In genomic region chr2:9258953-9259399, GRCh38 we compare ENCODE assay signal across 13 cellular contexts. TPM values are rescaled to one million over a fixed set of nuclear protein-coding genes. Genes with fewer than 3 reads are reported as not detected.
A peak's percentile ranks its signal among the peaks of the same experiment; 100 is the strongest.
DNase-seq lines count a peak whose midpoint lies in the region; ATAC-seq and TF ChIP-seq lines count a peak whose summit lies in the region.
"Had no signal": no experiment of that assay in that cellular context is flagged by ENCODE, and none has a peak within 500 bp of the region (broad histone marks: within the 10 kb centered on the region; RNA-seq: fewer than 3 reads in every experiment).

No MANE protein-coding gene starts in this region.

- H4K8ac ChIP-seq in IMR-90 (ENCODE audit: low read depth in 2 of 2, low read length in 2 of 2) (peak overlapping the region; percentile 32 to 70; a peak in 3 of 4 replicates), mesenchymal stem cell (ENCODE audit: low read length) (peak overlapping the region; percentile 87)

- H3K4me2 ChIP-seq in IMR-90 (ENCODE audit: low read depth, low read length), result peak overlapping the region; percentile 73
- no peak overlapping the region for H3K4me2 ChIP-seq in mesenchymal stem cell (ENCODE audit: low read length, poor library complexity, severe bottlenecking)

- peaks cover 32% of the 10 kb centered on the region for H3K9me1 ChIP-seq in IMR-90 (ENCODE audit: insufficient read depth, low read length)

- H4K5ac ChIP-seq in IMR-90 (ENCODE audit: low read depth, low read length), result peak overlapping the region; percentile 56

- peak overlapping the region; percentile 48 to 88 for H2BK12ac ChIP-seq in mesenchymal stem cell (ENCODE audit: low read length in 2 of 2)

- no peak overlapping the region for H2BK20ac ChIP-seq in IMR-90 (ENCODE audit: low read depth, low read length)

- H3K4ac ChIP-seq in IMR-90 (ENCODE audit: low read depth, low read length), result peak overlapping the region; percentile 76
- H3K4ac ChIP-seq in mesenchymal stem cell (ENCODE audit: low read depth in 1 of 2, low read length in 2 of 2), result peak overlapping the region; percentile 76 to 95

- in situ Hi-C loops in IMR-90 (cut with MboI; ENCODE audit: low sequenced_read_pairs), result no loop called here
- in situ Hi-C loops in ACHN (cut with HindIII; ENCODE audit: low pct_ligation_motif_present, low pct_unique_long_range_greater_than_20kb, low sequenced_read_pairs), result no loop called here

- no peaks in the 10 kb centered on the region for H3K27me3 ChIP-seq in IMR-90 (ENCODE audit: control insufficient read depth, insufficient read depth, low read length)
- no peaks in the 10 kb centered on the region for H3K27me3 ChIP-seq in esophagus muscularis mucosa
- no peaks in the 10 kb centered on the region for H3K27me3 ChIP-seq in mesenchymal stem cell (ENCODE audit: control insufficient read depth in 1 of 2, insufficient read depth in 1 of 2, low read length in 2 of 2)

- H3K4me3 ChIP-seq in IMR-90 (ENCODE audit: insufficient read depth, low read depth, low read length) (no peak overlapping the region), esophagus muscularis mucosa (peak overlapping the region in 1 of 4 donors; percentile 14), mesenchymal stem cell (ENCODE audit: insufficient read depth in 1 of 2, low read depth in 1 of 2, low read length in 2 of 2) (peak overlapping the region in 1 of 2 experiments; percentile 78)

- dilution Hi-C loops in IMR-90 (cut with HindIII; ENCODE audit: low sequenced_read_pairs, unreplicated experiment), result no loop called here

- ATAC-seq in IMR-90 (ENCODE audit: low read depth) (peak; percentile 48), HG03097 (IDR thresholded peaks at IDR 0.05; ENCODE audit: low FRiP score, unreplicated experiment) (no peak)
- ATAC-seq: activated naive CD4-positive, alpha-beta T cell treated with anti-CD3 and anti-CD28 coated beads, Interleukin-2, amount 50 U/mL, for 72 hours; stimulated activated naive B cell treated with anti-CD40 and anti-IgM and Interleukin-4, amounts not matched to agents 10 μg/mL and 1 μg/mL and 100 μg/mL, for 72 hours had no signal

- H3K79me1 ChIP-seq in IMR-90 (ENCODE audit: low read depth in 1 of 2, low read length in 2 of 2), result peaks cover 33 to 90% of the 10 kb centered on the region in 2 experiments
- H3K79me1 ChIP-seq in mesenchymal stem cell (replicated peaks; ENCODE audit: low read length, poor library complexity, severe bottlenecking), result peaks cover 35% of the 10 kb centered on the region

- H2BK15ac ChIP-seq in IMR-90 (ENCODE audit: low read depth, low read length) (no peak overlapping the region), mesenchymal stem cell (ENCODE audit: low read depth, poor library complexity, severe bottlenecking) (peak overlapping the region; percentile 1)

- no peak for TF ChIP-seq RAD21 in IMR-90 (IDR thresholded peaks at IDR 0.05; ENCODE audit: low read length)

- H3K18ac ChIP-seq in IMR-90 (ENCODE audit: low read depth, low read length) (no peak overlapping the region), mesenchymal stem cell (ENCODE audit: low read depth in 1 of 2, low read length in 2 of 2) (peak overlapping the region; percentile 79 to 95)

- H3K4me1 ChIP-seq in IMR-90 (ENCODE audit: control insufficient read depth, insufficient read depth, low read length) (peaks cover 45% of the 10 kb centered on the region), esophagus muscularis mucosa (peaks cover 78 to 86% (median 84%) of the 10 kb centered on the region in 4 donors), mesenchymal stem cell (ENCODE audit: control insufficient read depth, insufficient read depth, low read depth, low read length) (peaks cover 34% of the 10 kb centered on the region)

- H2AK9ac ChIP-seq in IMR-90 (replicated peaks; ENCODE audit: low read depth, low read length, poor library complexity), result peak overlapping the region; percentile 56

- H3K27ac ChIP-seq in IMR-90 (ENCODE audit: insufficient read depth, low read length) (peak overlapping the region; percentile 68), esophagus muscularis mucosa (replicated peaks in 1 of 4) (peak overlapping the region; percentile 52 to 74 (median 62)), mesenchymal stem cell (ENCODE audit: low read length, poor library complexity, severe bottlenecking) (no peak overlapping the region), substantia nigra (ENCODE audit: low read depth, low read length, poor library complexity, severe bottlenecking) (peak overlapping the region; percentile 82)

- POLR2A ChIA-PET in IMR-90 (lab: Charles Lee; ENCODE audit: unreplicated experiment), result no interaction called here

- peaks cover 56% of the 10 kb centered on the region for H4K20me1 ChIP-seq in IMR-90 (ENCODE audit: insufficient read depth, low read length)

- CTCF ChIA-PET in IMR-90 (lab: Yijun Ruan, JAX), result no interaction called here

- H3K9ac ChIP-seq in IMR-90 (ENCODE audit: low read depth, low read length) (peak overlapping the region; percentile 48), mesenchymal stem cell (ENCODE audit: low read length) (peak overlapping the region; percentile 87)

- 65% methylated on average over 4 of the region's 12 CpGs; no CpG with 5 or more reads in 1 of the 2 experiments for WGBS in IMR-90 (ENCODE audit: extremely low coverage in 2 of 2, insufficient read length in 1 of 2), 2 experiments
- 38% methylated on average over 12 of the region's 12 CpGs for WGBS in esophagus muscularis mucosa
- WGBS in mesenchymal stem cell, result 78% methylated on average over 10 of the region's 12 CpGs

- H2BK5ac ChIP-seq in IMR-90 (ENCODE audit: low read depth, low read length, poor library complexity, severe bottlenecking), result peak overlapping the region; percentile 42
- no peak overlapping the region for H2BK5ac ChIP-seq in mesenchymal stem cell (ENCODE audit: low read depth, low read length, poor library complexity, severe bottlenecking)

- H4K91ac ChIP-seq in IMR-90 (ENCODE audit: insufficient read depth, low read depth, low read length) (peak overlapping the region; percentile 21; the same call in 1 of the 2 replicates), mesenchymal stem cell (ENCODE audit: low read length) (peak overlapping the region; percentile 95)

- H3K23ac ChIP-seq in IMR-90 (ENCODE audit: low read depth, low read length) (peak overlapping the region; percentile 62), mesenchymal stem cell (ENCODE audit: low read length in 2 of 2) (peak overlapping the region in 1 of 2 experiments; percentile 86)

- no peak for TF ChIP-seq POLR2A in IMR-90 (IDR thresholded peaks at IDR 0.05; ENCODE audit: low read depth, low read length)
- TF ChIP-seq POLR2A in esophagus muscularis mucosa (IDR thresholded peaks at IDR 0.05; ENCODE audit: low read depth), result no peak

- BruUV-seq in IMR-90 (replicated peaks; lab: Mats Ljungman, UMichigan), result no TSS peak

- intact Hi-C loops in IMR-90 (cut with micrococcal nuclease) (no loop called here), esophagus muscularis mucosa (cut with DNase I) (no loop called here)

- H3K56ac ChIP-seq in IMR-90 (ENCODE audit: extremely low read depth, insufficient read depth, low read length), result no peak overlapping the region

- no peak for TF ChIP-seq EP300 in esophagus muscularis mucosa (IDR thresholded peaks at IDR 0.05)

- TF ChIP-seq CTCF in IMR-90 (conservative IDR thresholded peaks at IDR 0.05; ENCODE audit: low read depth, low read length) (no peak), esophagus muscularis mucosa (IDR thresholded peaks at IDR 0.05) (no peak)

- H2AK5ac ChIP-seq in IMR-90 (ENCODE audit: low read depth, low read length), result peak overlapping the region; percentile 59
- H2AK5ac ChIP-seq in mesenchymal stem cell (ENCODE audit: low read length, severe bottlenecking), result peak overlapping the region; percentile 31

- no peak for DNase-seq in IMR-90
- no peak for DNase-seq in esophagus muscularis mucosa (ENCODE audit: extremely low spot score)
- no peak for DNase-seq in mesenchymal stem cell
- DNase-seq in substantia nigra (lab: John Stamatoyannopoulos, UW), result peak in 16 of 49 donors; percentile 25 to 56 (median 45)
- DNase-seq in OCI-M2 (lab: John Stamatoyannopoulos, UW; ENCODE audit: unreplicated experiment), result no peak
- DNase-seq in H4 (ENCODE audit: low spot score), result no peak
- DNase-seq in ACHN, result no peak
- DNase-seq: erythroblast; SHP77 treated with DMSO at 0.1 percent for 48 hours; stimulated activated CD4-positive, alpha-beta T cell treated with anti-CD3 and anti-CD28 coated beads, Interleukin-15, amount 100 ng/mL, for 24 hours; stimulated activated naive B cell treated with anti-CD40 and anti-IgM and Interleukin-4, amounts not matched to agents 10 μg/mL and 1 μg/mL and 100 μg/mL, for 72 hours had no signal

- H3K14ac ChIP-seq in IMR-90 (replicated peaks; ENCODE audit: low read depth, low read length) (peak overlapping the region; percentile 30), mesenchymal stem cell (ENCODE audit: low read length in 2 of 2) (peak overlapping the region in 1 of 2 experiments; percentile 93)

- peak overlapping the region; percentile 59 for H2AFZ ChIP-seq in IMR-90 (replicated peaks; ENCODE audit: low read length, poor library complexity)
- no peak overlapping the region for H2AFZ ChIP-seq in mesenchymal stem cell (ENCODE audit: low read depth, low read length)

- H3K9me3 ChIP-seq in IMR-90 (ENCODE audit: control insufficient read depth, insufficient read depth, low read length), result no peaks in the 10 kb centered on the region
- H3K9me3 ChIP-seq in esophagus muscularis mucosa, result no peaks in the 10 kb centered on the region
- H3K9me3 ChIP-seq in mesenchymal stem cell (ENCODE audit: control insufficient read depth, low read length), result no peaks in the 10 kb centered on the region

- H2BK120ac ChIP-seq in IMR-90 (ENCODE audit: low read depth, low read length) (peak overlapping the region; percentile 51; the same call in 1 of the 2 replicates), mesenchymal stem cell (ENCODE audit: low read depth, low read length) (peak overlapping the region; percentile 69)

- H3K36me3 ChIP-seq in IMR-90 (ENCODE audit: control insufficient read depth, insufficient read depth, low read length) (no peaks in the 10 kb centered on the region), esophagus muscularis mucosa (no peaks in the 10 kb centered on the region), mesenchymal stem cell (ENCODE audit: control insufficient read depth in 1 of 2, insufficient read depth in 2 of 2, low read depth in 1 of 2, low read length in 2 of 2) (peaks cover 0 to 3% of the 10 kb centered on the region in 2 experiments)

RNA-seq across cellular contexts. Expression of gene ASAP2, which starts 52.4 kb away (rescaled TPM):
- total RNA-seq in IMR-90 (2012; rRNA removed) (19.7 and 26.9 TPM in 2 replicates), esophagus muscularis mucosa (10 to 100 TPM; 18.7 to 24.0 (median 21.3) TPM)
- 25.0 and 28.1 TPM in 2 replicates for polyA plus RNA-seq in IMR-90 (2012; rRNA removed)
- polyA plus RNA-seq in IMR-90 (2012; cell fraction: cytosol; rRNA removed), result 10.0 and 11.4 TPM in 2 replicates
- 23.8 and 56.1 TPM in 2 replicates for polyA plus RNA-seq in IMR-90 (2012; cell fraction: nucleus; rRNA removed; ENCODE audit: low replicate concordance)
- polyA plus RNA-seq in mesenchymal stem cell (2013, experiment 1 of 2), result 27.5 TPM
- 23.9 TPM for polyA plus RNA-seq in mesenchymal stem cell (2013, experiment 2 of 2)
- total RNA-seq in H4 (2014; rRNA removed; shearing (Covaris generic)), result 10.4 and 13.7 TPM in 2 replicates
